ENCODE assay signal across 1 cellular context in the genomic region with DNA sequence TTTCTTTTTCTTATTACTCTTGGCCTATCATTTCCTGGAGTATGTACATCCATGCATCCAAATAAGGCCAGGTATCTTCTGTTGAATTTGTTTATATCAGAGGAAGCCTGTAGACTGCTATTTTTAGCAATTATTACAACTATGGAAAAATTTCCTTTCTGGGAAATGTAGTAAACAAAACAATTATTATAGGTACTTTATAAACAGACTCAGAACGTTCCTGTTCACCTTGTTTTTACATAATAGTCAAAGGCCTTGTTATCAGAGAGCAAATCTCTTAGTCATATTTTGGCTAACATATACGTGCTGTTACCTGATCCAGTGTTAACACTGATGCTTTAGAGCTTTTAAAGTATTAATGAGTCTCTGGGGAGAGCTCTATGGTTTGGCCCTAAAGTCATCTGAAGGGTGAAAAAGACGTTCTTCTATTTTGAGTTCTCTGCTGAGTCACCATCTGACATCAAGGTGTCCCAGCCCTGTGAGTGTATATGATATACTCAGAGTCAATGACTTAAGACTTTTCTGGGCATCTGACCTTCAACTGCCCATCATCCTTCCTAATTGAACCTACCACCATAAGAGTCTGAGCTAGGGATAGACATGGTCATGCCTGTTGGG.
TF ChIP-seq lines count a peak whose summit lies in the region.

No MANE protein-coding gene starts in this region.

TF ChIP-seq in WTC11, 78 proteins besides CTCF, POLR2A, EP300 and RAD21 (continued from another document):
- TF ChIP-seq, protein P1, sequence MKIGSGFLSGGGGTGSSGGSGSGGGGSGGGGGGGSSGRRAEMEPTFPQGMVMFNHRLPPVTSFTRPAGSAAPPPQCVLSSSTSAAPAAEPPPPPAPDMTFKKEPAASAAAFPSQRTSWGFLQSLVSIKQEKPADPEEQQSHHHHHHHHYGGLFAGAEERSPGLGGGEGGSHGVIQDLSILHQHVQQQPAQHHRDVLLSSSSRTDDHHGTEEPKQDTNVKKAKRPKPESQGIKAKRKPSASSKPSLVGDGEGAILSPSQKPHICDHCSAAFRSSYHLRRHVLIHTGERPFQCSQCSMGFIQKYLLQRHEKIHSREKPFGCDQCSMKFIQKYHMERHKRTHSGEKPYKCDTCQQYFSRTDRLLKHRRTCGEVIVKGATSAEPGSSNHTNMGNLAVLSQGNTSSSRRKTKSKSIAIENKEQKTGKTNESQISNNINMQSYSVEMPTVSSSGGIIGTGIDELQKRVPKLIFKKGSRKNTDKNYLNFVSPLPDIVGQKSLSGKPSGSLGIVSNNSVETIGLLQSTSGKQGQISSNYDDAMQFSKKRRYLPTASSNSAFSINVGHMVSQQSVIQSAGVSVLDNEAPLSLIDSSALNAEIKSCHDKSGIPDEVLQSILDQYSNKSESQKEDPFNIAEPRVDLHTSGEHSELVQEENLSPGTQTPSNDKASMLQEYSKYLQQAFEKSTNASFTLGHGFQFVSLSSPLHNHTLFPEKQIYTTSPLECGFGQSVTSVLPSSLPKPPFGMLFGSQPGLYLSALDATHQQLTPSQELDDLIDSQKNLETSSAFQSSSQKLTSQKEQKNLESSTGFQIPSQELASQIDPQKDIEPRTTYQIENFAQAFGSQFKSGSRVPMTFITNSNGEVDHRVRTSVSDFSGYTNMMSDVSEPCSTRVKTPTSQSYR (CRISPR knock-in tag; IDR thresholded peaks at IDR 0.05): no peak
- TF ChIP-seq, protein P2, sequence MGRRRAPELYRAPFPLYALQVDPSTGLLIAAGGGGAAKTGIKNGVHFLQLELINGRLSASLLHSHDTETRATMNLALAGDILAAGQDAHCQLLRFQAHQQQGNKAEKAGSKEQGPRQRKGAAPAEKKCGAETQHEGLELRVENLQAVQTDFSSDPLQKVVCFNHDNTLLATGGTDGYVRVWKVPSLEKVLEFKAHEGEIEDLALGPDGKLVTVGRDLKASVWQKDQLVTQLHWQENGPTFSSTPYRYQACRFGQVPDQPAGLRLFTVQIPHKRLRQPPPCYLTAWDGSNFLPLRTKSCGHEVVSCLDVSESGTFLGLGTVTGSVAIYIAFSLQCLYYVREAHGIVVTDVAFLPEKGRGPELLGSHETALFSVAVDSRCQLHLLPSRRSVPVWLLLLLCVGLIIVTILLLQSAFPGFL (CRISPR knock-in tag; IDR thresholded peaks at IDR 0.05; ENCODE audit: borderline replicate concordance): no peak
